ENCODE assay signal across 10 cellular contexts in the genomic region with DNA sequence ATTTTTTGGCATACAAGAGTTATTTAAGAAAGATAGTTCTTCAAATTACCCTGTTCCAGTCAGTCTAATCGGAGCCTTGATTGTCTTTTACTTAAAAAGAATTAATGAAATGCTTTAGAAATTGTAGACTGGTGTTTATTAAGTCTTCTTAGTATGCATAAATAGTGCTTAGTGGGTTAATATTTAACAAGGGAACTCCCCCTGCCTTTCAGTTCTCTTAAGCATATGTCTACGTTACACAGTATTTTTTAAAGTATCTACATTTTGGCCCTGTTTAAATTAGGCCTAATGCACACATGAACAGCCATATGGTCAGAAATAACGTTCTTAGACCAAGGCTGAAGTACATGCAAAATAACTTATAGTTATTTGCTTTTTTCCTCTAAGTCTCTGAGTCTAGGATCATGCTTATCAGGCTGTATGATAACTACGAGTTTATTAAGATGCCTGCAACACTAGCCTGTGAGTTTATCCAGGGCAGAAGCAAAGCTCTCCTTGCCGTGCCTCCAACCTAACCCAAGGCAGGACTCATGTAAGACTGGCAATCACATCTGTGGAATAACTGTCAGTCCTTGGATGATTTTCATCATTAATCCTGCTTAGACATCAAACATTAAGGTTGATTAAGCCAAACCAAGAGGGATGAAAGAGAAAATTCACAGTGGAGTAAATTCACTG. TPM values are rescaled to one million over a fixed set of nuclear protein-coding genes. Genes with fewer than 3 reads are reported as not detected.
DNase-seq lines count a peak whose midpoint lies in the region; ATAC-seq and TF ChIP-seq lines count a peak whose summit lies in the region.
"Had no signal": no experiment of that assay in that cellular context is flagged by ENCODE, and none has a peak within 500 bp of the region (broad histone marks: within the 10 kb centered on the region; RNA-seq: fewer than 3 reads in every experiment).

No MANE protein-coding gene starts in this region.

- no peaks in the 10 kb centered on the region for H3K9me3 ChIP-seq in naive thymus-derived CD4-positive, alpha-beta T cell (ENCODE audit: control insufficient read depth in 2 of 3, low read length in 3 of 3)
- no peaks in the 10 kb centered on the region for H3K9me3 ChIP-seq in prostate gland

- peak overlapping the region; percentile 94 for H3K27ac ChIP-seq in naive thymus-derived CD4-positive, alpha-beta T cell (ENCODE audit: low read depth, low read length)
- no peak overlapping the region for H3K27ac ChIP-seq in prostate gland

- CTCF ChIA-PET in naive thymus-derived CD4-positive, alpha-beta T cell (lab: Charles Lee): interaction anchor here (1.8 to 2.9 kb wide), 2 partner anchors 181 kb away, joined by 6 to 13 read pairs; no protein-coding TSS in a partner anchor

- peak overlapping the region; percentile 84 to 99 (median 94) for H3K4me3 Mint-ChIP-seq in naive thymus-derived CD4-positive, alpha-beta T cell
- no peak overlapping the region for H3K4me3 Mint-ChIP-seq in nephron progenitor cell

- peaks cover 53 to 91% (median 83%) of the 10 kb centered on the region in 7 donors for H3K4me1 Mint-ChIP-seq in naive thymus-derived CD4-positive, alpha-beta T cell
- peaks cover 43% of the 10 kb centered on the region for H3K4me1 Mint-ChIP-seq in nephron progenitor cell

- ATAC-seq in GM18867 (IDR thresholded peaks at IDR 0.05; ENCODE audit: unreplicated experiment) (peak; percentile 36), GM21528 (IDR thresholded peaks at IDR 0.05; ENCODE audit: low FRiP score, unreplicated experiment) (peak; percentile 33), HG03521 (IDR thresholded peaks at IDR 0.05; ENCODE audit: unreplicated experiment) (peak; percentile 29)
- ATAC-seq in naive thymus-derived CD4-positive, alpha-beta T cell: no peak
- ATAC-seq: K562 had no signal

- TF ChIP-seq CTCF in prostate gland (IDR thresholded peaks at IDR 0.05) (no peak), nephron progenitor cell (IDR thresholded peaks at IDR 0.05) (no peak)

- H3K27me3 ChIP-seq in naive thymus-derived CD4-positive, alpha-beta T cell (ENCODE audit: control insufficient read depth in 2 of 2, insufficient read depth in 2 of 2, low read length in 2 of 2): no peaks in the 10 kb centered on the region
- H3K27me3 ChIP-seq in prostate gland (replicated peaks; ENCODE audit: insufficient read depth): no peaks in the 10 kb centered on the region

- H3K9me3 Mint-ChIP-seq in naive thymus-derived CD4-positive, alpha-beta T cell: no peaks in the 10 kb centered on the region
- no peaks in the 10 kb centered on the region for H3K9me3 Mint-ChIP-seq in nephron progenitor cell

- no peak for DNase-seq in naive thymus-derived CD4-positive, alpha-beta T cell
- no peak for DNase-seq in prostate gland (ENCODE audit: low spot score)
- no peak for DNase-seq in NCI-H1092 treated with DMSO at 0.1 percent for 48 hours (lab: John Stamatoyannopoulos, UW)
- no peak for DNase-seq in NCI-H1436 (lab: John Stamatoyannopoulos, UW)
- no peak for DNase-seq in nephron progenitor cell
- DNase-seq: stimulated activated CD4-positive, alpha-beta T cell treated with anti-CD3 and anti-CD28 coated beads, Interleukin-4, amount 100 ng/mL, for 4 hours had no signal

- H3K27me3 Mint-ChIP-seq in naive thymus-derived CD4-positive, alpha-beta T cell: no peaks in the 10 kb centered on the region
- H3K27me3 Mint-ChIP-seq in nephron progenitor cell (ENCODE audit: low read depth, poor library complexity): peaks cover 32% of the 10 kb centered on the region

- no peak for TF ChIP-seq POLR2A in prostate gland (IDR thresholded peaks at IDR 0.05)

- intact Hi-C loops in naive thymus-derived CD4-positive, alpha-beta T cell (cut with micrococcal nuclease): loop anchor here in 1 of 2 donors (1.0 kb wide), 1 partner anchor 10 kb away; no protein-coding TSS in a partner anchor
- intact Hi-C loops in prostate gland (cut with DNase I): no loop called here

- no peak overlapping the region for H3K4me3 ChIP-seq in naive thymus-derived CD4-positive, alpha-beta T cell (ENCODE audit: low read length)
- H3K4me3 ChIP-seq in prostate gland: no peak overlapping the region
- H3K4me3 ChIP-seq: K562 had no signal

- POLR2A ChIA-PET in naive thymus-derived CD4-positive, alpha-beta T cell (lab: Charles Lee): interaction anchor here (0.6 to 3.6 kb wide), 11 partner anchors 11 to 155 kb away, joined by 3 to 18 read pairs (median 6); no protein-coding TSS in a partner anchor

- H3K27ac Mint-ChIP-seq in naive thymus-derived CD4-positive, alpha-beta T cell: peak overlapping the region; percentile 31 to 98 (median 89)
- no peak overlapping the region for H3K27ac Mint-ChIP-seq in nephron progenitor cell

- H3K4me1 ChIP-seq in naive thymus-derived CD4-positive, alpha-beta T cell (ENCODE audit: control insufficient read depth in 2 of 2, insufficient read depth in 2 of 2, low read length in 2 of 2): peaks cover 29 to 37% of the 10 kb centered on the region in 2 donors
- H3K4me1 ChIP-seq in prostate gland (replicated peaks): no peaks in the 10 kb centered on the region

- 45% methylated on average over 5 of the region's 5 CpGs for WGBS in prostate gland

- peaks cover 0 to 61% (median 3%) of the 10 kb centered on the region in 5 donors for H3K36me3 Mint-ChIP-seq in naive thymus-derived CD4-positive, alpha-beta T cell
- peaks cover 24% of the 10 kb centered on the region for H3K36me3 Mint-ChIP-seq in nephron progenitor cell (ENCODE audit: low read depth)

- no peaks in the 10 kb centered on the region for H3K36me3 ChIP-seq in naive thymus-derived CD4-positive, alpha-beta T cell (ENCODE audit: control insufficient read depth in 2 of 3, insufficient read depth in 3 of 3, low read length in 3 of 3)
- H3K36me3 ChIP-seq in prostate gland: no peaks in the 10 kb centered on the region

RNA-seq across cellular contexts. Expression of gene BCL2, which starts 6.7 kb away (rescaled TPM):
- total RNA-seq in naive thymus-derived CD4-positive, alpha-beta T cell: 100 to 1,000 TPM in 3 of 5 experiments, 10 to 100 TPM in 2; 38.3 to 154 (median 126) TPM
- polyA plus RNA-seq in naive thymus-derived CD4-positive, alpha-beta T cell: 10 to 100 TPM; 32.7 to 39.6 TPM
- 10 to 100 TPM; 14.8 to 38.4 TPM for total RNA-seq in prostate gland

RNA-seq across cellular contexts. Expression of gene KDSR, which starts 54.1 kb away (rescaled TPM):
- 10 to 100 TPM; 24.4 to 57.9 (median 46.9) TPM for total RNA-seq in naive thymus-derived CD4-positive, alpha-beta T cell
- polyA plus RNA-seq in naive thymus-derived CD4-positive, alpha-beta T cell: 10 to 100 TPM; 58.3 to 62.4 TPM
- 10 to 100 TPM; 46.1 to 52.3 TPM for total RNA-seq in prostate gland
